ENCODE assay signal across 8 cellular contexts in the genomic region with DNA sequence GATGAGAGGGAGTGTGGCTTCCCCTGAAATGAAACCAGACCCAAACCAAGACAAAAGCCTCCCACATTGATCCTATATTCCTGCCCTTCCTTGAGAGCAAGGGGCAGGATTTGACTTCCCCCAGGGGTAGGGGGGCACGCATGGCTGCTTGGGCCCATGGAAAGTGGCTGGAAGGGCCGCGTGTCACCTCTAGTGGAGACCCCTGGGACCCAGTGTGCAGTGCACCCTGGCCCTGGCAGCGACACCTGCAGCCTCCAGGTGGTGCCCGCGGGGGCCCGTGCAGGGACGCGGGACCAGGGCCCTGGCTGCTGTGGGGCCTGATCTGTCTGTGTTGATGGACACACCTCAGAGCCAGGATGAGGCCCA. TPM values are rescaled to one million over a fixed set of nuclear protein-coding genes. Genes with fewer than 3 reads are reported as not detected.
DNase-seq lines count a peak whose midpoint lies in the region; ATAC-seq lines count a peak whose summit lies in the region.

No MANE protein-coding gene starts in this region.

- peaks cover 90% of the 10 kb centered on the region for H3K4me1 ChIP-seq in BLaER1
- H3K4me1 ChIP-seq in mesenchymal stem cell (ENCODE audit: control insufficient read depth, insufficient read depth, low read depth, low read length) = peaks cover 57% of the 10 kb centered on the region

- H3K9ac ChIP-seq in BLaER1 (peak overlapping the region; percentile 26; the same call in 1 of the 2 replicates), mesenchymal stem cell (ENCODE audit: low read length) (no peak overlapping the region)

- ATAC-seq in HG03175 (IDR thresholded peaks at IDR 0.05; ENCODE audit: unreplicated experiment) = peak; percentile 56

- no peaks in the 10 kb centered on the region for H3K9me3 ChIP-seq in BLaER1
- H3K9me3 ChIP-seq in mesenchymal stem cell (ENCODE audit: control insufficient read depth, low read length) = no peaks in the 10 kb centered on the region

- H3K27me3 ChIP-seq in BLaER1 = no peaks in the 10 kb centered on the region
- H3K27me3 ChIP-seq in mesenchymal stem cell (ENCODE audit: control insufficient read depth in 1 of 2, insufficient read depth in 1 of 2, low read length in 2 of 2) = peaks cover 0 to 6% of the 10 kb centered on the region in 2 experiments

- no peak overlapping the region for H2BK120ac ChIP-seq in mesenchymal stem cell (ENCODE audit: low read depth, low read length)

- H3K79me1 ChIP-seq in mesenchymal stem cell (replicated peaks; ENCODE audit: low read length, poor library complexity, severe bottlenecking) = no peaks in the 10 kb centered on the region

- H3K18ac ChIP-seq in mesenchymal stem cell (ENCODE audit: low read depth in 1 of 2, low read length in 2 of 2) = no peak overlapping the region

- H3K36me3 Mint-ChIP-seq in activated T-helper 2 cell treated with anti-CD3 and anti-CD28 coated beads, Interferon-gamma antibody, Interleukin-2, Interleukin-4, amounts not matched to agents 10 μg/mL and 5 μg/mL and 100 μg/mL, durations not matched to agents 14 hours and 24 hours and 36 hours (ENCODE audit: low read depth) = no peaks in the 10 kb centered on the region

- peak overlapping the region; percentile 99 for H3K27ac Mint-ChIP-seq in activated T-helper 2 cell treated with anti-CD3 and anti-CD28 coated beads, Interferon-gamma antibody, Interleukin-2, Interleukin-4, amounts not matched to agents 10 μg/mL and 5 μg/mL and 100 μg/mL, durations not matched to agents 14 hours and 24 hours and 36 hours

- peak overlapping the region; percentile 89 for H3K27ac ChIP-seq in BLaER1
- peak overlapping the region; percentile 98 for H3K27ac ChIP-seq in mesenchymal stem cell (ENCODE audit: low read length, poor library complexity, severe bottlenecking)

- no peaks in the 10 kb centered on the region for H3K9me3 Mint-ChIP-seq in activated T-helper 2 cell treated with anti-CD3 and anti-CD28 coated beads, Interferon-gamma antibody, Interleukin-2, Interleukin-4, amounts not matched to agents 10 μg/mL and 5 μg/mL and 100 μg/mL, durations not matched to agents 14 hours and 24 hours and 36 hours

- peak overlapping the region; percentile 59 for H3K4me3 ChIP-seq in BLaER1
- no peak overlapping the region for H3K4me3 ChIP-seq in mesenchymal stem cell (ENCODE audit: insufficient read depth in 1 of 2, low read depth in 1 of 2, low read length in 2 of 2)

- no peak overlapping the region for H2AFZ ChIP-seq in mesenchymal stem cell (ENCODE audit: low read depth, low read length)

- no peak overlapping the region for H3K4ac ChIP-seq in mesenchymal stem cell (ENCODE audit: low read depth in 1 of 2, low read length in 2 of 2)

- H3K36me3 ChIP-seq in BLaER1 = no peaks in the 10 kb centered on the region
- no peaks in the 10 kb centered on the region for H3K36me3 ChIP-seq in mesenchymal stem cell (ENCODE audit: control insufficient read depth in 1 of 2, insufficient read depth in 2 of 2, low read depth in 1 of 2, low read length in 2 of 2)

- H3K4me2 ChIP-seq in BLaER1 (peak overlapping the region; percentile 95), mesenchymal stem cell (ENCODE audit: low read length, poor library complexity, severe bottlenecking) (no peak overlapping the region)

- WGBS in mesenchymal stem cell = 86% methylated on average over 9 of the region's 9 CpGs

- no peak overlapping the region for H4K91ac ChIP-seq in mesenchymal stem cell (ENCODE audit: low read length)

- intact Hi-C loops in activated T-helper 2 cell treated with anti-CD3 and anti-CD28 coated beads, Interferon-gamma antibody, Interleukin-2, Interleukin-4, amounts not matched to agents 10 μg/mL and 5 μg/mL and 100 μg/mL, durations not matched to agents 14 hours and 24 hours and 36 hours (cut with micrococcal nuclease) = loop anchor here (5.0 kb wide), 1 partner anchor 168 kb away; no protein-coding TSS in a partner anchor

- DNase-seq in GM19238 (ENCODE audit: insufficient read length, low spot score) (peak; percentile 57), mesenchymal stem cell (no peak), NCI-H2196 (lab: John Stamatoyannopoulos, UW; ENCODE audit: unreplicated experiment) (no peak), NCI-H2227 (lab: John Stamatoyannopoulos, UW; ENCODE audit: unreplicated experiment) (no peak), ecto neural progenitor cell (ENCODE audit: low spot score) (no peak)
- DNase-seq in activated T-helper 2 cell treated with anti-CD3 and anti-CD28 coated beads, Interferon-gamma antibody, Interleukin-2, Interleukin-4, amounts not matched to agents 10 μg/mL and 5 μg/mL and 100 μg/mL, durations not matched to agents 14 hours and 24 hours and 36 hours (ENCODE audit: low spot score) = no peak

- no peak overlapping the region for H3K4me3 Mint-ChIP-seq in activated T-helper 2 cell treated with anti-CD3 and anti-CD28 coated beads, Interferon-gamma antibody, Interleukin-2, Interleukin-4, amounts not matched to agents 10 μg/mL and 5 μg/mL and 100 μg/mL, durations not matched to agents 14 hours and 24 hours and 36 hours (ENCODE audit: low read depth)

- peak overlapping the region in 1 of 2 experiments; percentile 79 for H2BK12ac ChIP-seq in mesenchymal stem cell (ENCODE audit: low read length in 2 of 2)

- no peak overlapping the region for H2BK5ac ChIP-seq in mesenchymal stem cell (ENCODE audit: low read depth, low read length, poor library complexity, severe bottlenecking)

- H3K27me3 Mint-ChIP-seq in activated T-helper 2 cell treated with anti-CD3 and anti-CD28 coated beads, Interferon-gamma antibody, Interleukin-2, Interleukin-4, amounts not matched to agents 10 μg/mL and 5 μg/mL and 100 μg/mL, durations not matched to agents 14 hours and 24 hours and 36 hours (ENCODE audit: low read depth) = no peaks in the 10 kb centered on the region

- H4K20me1 ChIP-seq in BLaER1 = no peaks in the 10 kb centered on the region

- no peak overlapping the region for H2BK15ac ChIP-seq in mesenchymal stem cell (ENCODE audit: low read depth, poor library complexity, severe bottlenecking)

- H3K4me1 Mint-ChIP-seq in activated T-helper 2 cell treated with anti-CD3 and anti-CD28 coated beads, Interferon-gamma antibody, Interleukin-2, Interleukin-4, amounts not matched to agents 10 μg/mL and 5 μg/mL and 100 μg/mL, durations not matched to agents 14 hours and 24 hours and 36 hours (ENCODE audit: low read depth) = peaks cover 18% of the 10 kb centered on the region

- no peak overlapping the region for H4K8ac ChIP-seq in mesenchymal stem cell (ENCODE audit: low read length)

- no peak overlapping the region for H3K23ac ChIP-seq in mesenchymal stem cell (ENCODE audit: low read length in 2 of 2)

- peak overlapping the region; percentile 76 for H2AK5ac ChIP-seq in mesenchymal stem cell (ENCODE audit: low read length, severe bottlenecking)

- no peak overlapping the region for H3K14ac ChIP-seq in mesenchymal stem cell (ENCODE audit: low read length in 2 of 2)

RNA-seq across cellular contexts. Expression of a gene that starts 18.0 kb away (rescaled TPM):
- total RNA-seq in activated T-helper 2 cell treated with anti-CD3 and anti-CD28 coated beads, Interferon-gamma antibody, Interleukin-2, Interleukin-4, amounts not matched to agents 10 μg/mL and 5 μg/mL and 100 μg/mL, durations not matched to agents 14 hours and 24 hours and 36 hours = 59.2 and 61.1 TPM in 2 replicates
- polyA plus RNA-seq in mesenchymal stem cell (2013, experiment 1 of 2) = not detected
- not detected for polyA plus RNA-seq in mesenchymal stem cell (2013, experiment 2 of 2)
